ENCODE assay signal across 16 cellular contexts in the genomic region with DNA sequence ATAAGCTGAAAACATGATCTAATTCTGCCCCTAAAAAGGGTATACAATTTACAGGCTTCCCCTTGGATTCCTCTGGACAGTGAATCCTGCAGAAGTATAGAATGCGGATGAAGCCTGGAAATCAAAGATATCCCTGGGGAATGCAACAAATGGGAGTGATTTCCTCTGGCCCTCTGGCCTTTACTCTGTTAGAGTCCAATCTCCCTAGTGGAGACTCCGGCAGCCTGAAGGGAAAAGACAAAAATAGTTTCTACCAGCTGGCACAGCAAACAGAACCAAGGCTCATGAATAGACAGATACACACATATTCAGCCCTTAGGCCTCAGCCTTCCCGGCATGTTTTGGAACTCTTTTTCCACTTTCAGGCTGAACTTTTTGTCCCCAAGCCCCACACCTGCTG. TPM values are rescaled to one million over a fixed set of nuclear protein-coding genes. Genes with fewer than 3 reads are reported as not detected.
DNase-seq lines count a peak whose midpoint lies in the region; ATAC-seq and TF ChIP-seq lines count a peak whose summit lies in the region.
"Had no signal": no experiment of that assay in that cellular context is flagged by ENCODE, and none has a peak within 500 bp of the region (broad histone marks: within the 10 kb centered on the region; RNA-seq: fewer than 3 reads in every experiment).

No MANE protein-coding gene starts in this region.

- H3K79me2 ChIP-seq in PC-9 (ENCODE audit: low read depth): no peaks in the 10 kb centered on the region
- no peaks in the 10 kb centered on the region for H3K79me2 ChIP-seq in osteoblast (ENCODE audit: insufficient read depth, low read length)

- H3K4me3 ChIP-seq in PC-9: no peak overlapping the region
- H3K4me3 ChIP-seq in mesodermal cell (ENCODE audit: extremely low read depth, insufficient read depth, low read length, poor library complexity, severe bottlenecking): no peak overlapping the region
- H3K4me3 ChIP-seq in thoracic aorta: no peak overlapping the region
- H3K4me3 ChIP-seq in osteoblast (ENCODE audit: insufficient read depth, low read length): no peak overlapping the region
- H3K4me3 ChIP-seq: GM23248, K562 had no signal

- CTCF ChIA-PET in PC-9 (lab: Charles Lee): interaction anchor here (0.5 kb wide), 1 partner anchor 627 kb away, joined by 3 read pairs; a partner anchor contains a TSS

- H3F3A ChIP-seq in PC-9 (ENCODE audit: insufficient read depth, low read depth): 0 out of 2 replicates have a peak, but pooled peaks cover 4% of the 10 kb centered on the region

- no peaks in the 10 kb centered on the region for H3K9me2 ChIP-seq in PC-9 (ENCODE audit: insufficient read depth)

- no peak for DNase-seq in PC-9
- peak; percentile 92 for DNase-seq in foreskin melanocyte
- no peak for DNase-seq in thoracic aorta (ENCODE audit: low spot score)
- DNase-seq in osteoblast (ENCODE audit: insufficient read length, low spot score, missing footprints): no peak
- no peak for DNase-seq in NCI-H1417 treated with DMSO at 0.1 percent for 48 hours (lab: John Stamatoyannopoulos, UW)
- DNase-seq: BE2C; CD4-positive, alpha-beta memory T cell; DMS79 treated with DMSO at 0.1 percent for 48 hours; NCI-H1694; SHP77 treated with DMSO at 0.1 percent for 48 hours had no signal

- no peaks in the 10 kb centered on the region for H3K9me3 ChIP-seq in PC-9 (ENCODE audit: insufficient read depth, low read depth)
- no peaks in the 10 kb centered on the region for H3K9me3 ChIP-seq in mesodermal cell (ENCODE audit: control insufficient read depth, low read length)
- H3K9me3 ChIP-seq in thoracic aorta: no peaks in the 10 kb centered on the region
- H3K9me3 ChIP-seq in osteoblast (ENCODE audit: low read depth, low read length): no peaks in the 10 kb centered on the region
- H3K9me3 ChIP-seq: BE2C had no signal

- H3K27me3 ChIP-seq in PC-9 (ENCODE audit: insufficient read depth, low read depth) (0 out of 2 replicates have a peak, but pooled peaks cover 6% of the 10 kb centered on the region), thoracic aorta (replicated peaks; ENCODE audit: insufficient read depth) (no peaks in the 10 kb centered on the region), osteoblast (ENCODE audit: insufficient read depth, low read length) (no peaks in the 10 kb centered on the region)

- H3K27ac ChIP-seq in PC-9: no peak overlapping the region
- peak overlapping the region; percentile 1 for H3K27ac ChIP-seq in mesodermal cell (ENCODE audit: low read depth, low read length, severe bottlenecking)
- H3K27ac ChIP-seq in thoracic aorta: peak overlapping the region; percentile 14 to 38
- no peak overlapping the region for H3K27ac ChIP-seq in osteoblast (ENCODE audit: low read depth, low read length)
- H3K27ac ChIP-seq: GM23248, HL-60 had no signal

- intact Hi-C loops in PC-9 (cut with micrococcal nuclease; ENCODE audit: unreplicated experiment): no loop called here

- H4K20me1 ChIP-seq in PC-9 (ENCODE audit: insufficient read depth): no peaks in the 10 kb centered on the region
- no peaks in the 10 kb centered on the region for H4K20me1 ChIP-seq in osteoblast (ENCODE audit: insufficient read depth, low read length)

- H2AFZ ChIP-seq in PC-9 (no peak overlapping the region), osteoblast (ENCODE audit: low read length) (no peak overlapping the region)
- H2AFZ ChIP-seq: GM23248 had no signal

- WGBS in mesodermal cell (ENCODE audit: insufficient coverage in 2 of 2), 2 experiments: 80 to 100% methylated on average over 2 of the region's 3 CpGs

- H3K36me3 ChIP-seq in PC-9 (ENCODE audit: low read depth) (no peaks in the 10 kb centered on the region), mesodermal cell (ENCODE audit: control insufficient read depth, insufficient read depth, low read length) (no peaks in the 10 kb centered on the region), thoracic aorta (no peaks in the 10 kb centered on the region), osteoblast (ENCODE audit: insufficient read depth, low read length) (no peaks in the 10 kb centered on the region)
- H3K36me3 ChIP-seq: BE2C had no signal

- BruUV-seq in PC-9 (replicated peaks; lab: Mats Ljungman, UMichigan): no TSS peak

- no peak for TF ChIP-seq CTCF in PC-9 (conservative IDR thresholded peaks at IDR 0.05)
- TF ChIP-seq CTCF in thoracic aorta (IDR thresholded peaks at IDR 0.05): no peak
- TF ChIP-seq CTCF in osteoblast (IDR thresholded peaks at IDR 0.05; ENCODE audit: extremely low read depth, low read depth, low read length): no peak

- ATAC-seq in thoracic aorta (ENCODE audit: insufficient number of reproducible peaks, low FRiP score, low read depth) (no peak), HG03460 (IDR thresholded peaks at IDR 0.05; ENCODE audit: unreplicated experiment) (no peak)
- ATAC-seq: K562 had no signal

- peak overlapping the region; percentile 46; the same call in 1 of the 2 replicates for H3K4me2 ChIP-seq in PC-9
- no peak overlapping the region for H3K4me2 ChIP-seq in osteoblast (ENCODE audit: insufficient read depth, low read length)

- H3K4me1 ChIP-seq in PC-9 (replicated peaks; ENCODE audit: insufficient read depth) (peaks cover 11% of the 10 kb centered on the region), mesodermal cell (ENCODE audit: control insufficient read depth, insufficient read depth, low read length, poor library complexity, severe bottlenecking) (no peaks in the 10 kb centered on the region), thoracic aorta (ENCODE audit: control insufficient read depth in 1 of 2, low read depth in 2 of 2) (peaks cover 3 to 23% of the 10 kb centered on the region in 2 donors), osteoblast (ENCODE audit: insufficient read depth, low read length) (no peaks in the 10 kb centered on the region)
- H3K4me1 ChIP-seq: BE2C had no signal

- POLR2A ChIA-PET in PC-9 (lab: Charles Lee; ENCODE audit: unreplicated experiment): no interaction called here

RNA-seq across cellular contexts. Expression of a gene that starts 3.9 kb away (rescaled TPM):
- total RNA-seq in PC-9 (2021) (not detected in 2 replicates), thoracic aorta (not detected), osteoblast (not detected in 2 replicates)
- polyA plus RNA-seq in mesodermal cell (2013, experiment 1 of 2): not detected
- polyA plus RNA-seq in mesodermal cell (2013, experiment 2 of 2): not detected
- total RNA-seq: CD4-positive, alpha-beta memory T cell; GM23248; K562 had no signal
- polyA plus RNA-seq: AG04450; CD4-positive, alpha-beta memory T cell; GM23248; K562 had no signal

Comparison
In these comparisons a context has a peak if more than half of its experiments do, and no peak if none do; other contexts are left out.
1. H3K27ac ChIP-seq: peak in mesodermal cell (single experiment) and thoracic aorta (2 of 2); none in PC-9 (single experiment) and osteoblast (single experiment).